ENCODE assay signal across 8 cellular contexts in the genomic region with DNA sequence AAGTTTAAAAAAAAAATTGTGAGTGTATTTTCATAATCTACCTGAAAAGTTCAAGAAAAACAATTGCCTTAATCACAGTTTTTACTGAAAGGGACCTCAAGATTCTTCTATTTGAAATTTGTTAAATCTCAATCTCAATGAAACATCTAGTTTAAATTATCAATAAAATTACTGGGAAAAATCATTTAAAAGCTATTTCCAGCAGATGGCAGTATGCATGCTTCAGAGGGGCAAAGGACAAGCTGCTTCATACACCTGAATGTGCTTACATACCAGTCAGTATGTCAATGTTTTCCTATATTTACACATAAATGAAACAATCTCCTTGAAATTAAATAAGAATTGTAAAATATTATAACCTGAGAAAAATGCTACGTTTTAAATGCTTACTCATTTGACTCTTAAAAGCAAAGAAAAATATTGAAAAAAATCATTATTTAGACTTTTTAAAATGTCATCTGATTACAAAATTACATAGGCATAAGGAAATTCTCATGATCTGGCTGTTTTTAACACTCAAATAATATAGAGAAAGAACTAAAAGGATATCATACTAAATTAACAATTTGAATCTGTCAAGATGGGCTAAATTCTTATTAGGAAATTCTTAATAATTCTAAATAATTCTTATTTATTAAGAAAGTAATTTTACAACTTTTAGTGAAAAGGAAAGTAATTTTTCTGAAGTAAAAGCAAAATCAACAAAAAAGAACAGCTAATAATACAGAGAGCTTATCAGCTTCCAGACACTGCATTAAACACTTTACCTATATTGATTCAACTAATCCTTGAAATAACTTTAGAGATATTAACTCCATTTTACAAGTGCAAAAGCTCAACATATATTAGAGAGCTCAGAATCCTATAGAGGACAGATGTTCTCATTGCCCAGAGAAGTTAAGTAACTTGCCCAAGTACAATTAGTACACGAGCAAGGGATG.
DNase-seq lines count a peak whose midpoint lies in the region; ATAC-seq, FAIRE-seq and TF ChIP-seq lines count a peak whose summit lies in the region.

No MANE protein-coding gene starts in this region.

- no peaks in the 10 kb centered on the region for H4K20me1 ChIP-seq in neural progenitor cell (ENCODE audit: low read depth)

- H2AFZ ChIP-seq in neural progenitor cell (replicated peaks), result no peak overlapping the region

- in situ Hi-C loops in GM13977 (cut with MboI; ENCODE audit: low pct_unique_long_range_greater_than_20kb, low sequenced_read_pairs, unreplicated experiment), result no loop called here

- no peak overlapping the region for H3K9ac ChIP-seq in neural progenitor cell

- H3K9me3 ChIP-seq in neural progenitor cell (ENCODE audit: low read depth), result no peaks in the 10 kb centered on the region

- H3K27ac Mint-ChIP-seq in neural progenitor cell, result no peak overlapping the region
- no peak overlapping the region for H3K27ac Mint-ChIP-seq in activated CD4-positive, alpha-beta memory T cell treated with anti-CD3 and anti-CD28 coated beads, Interleukin-2, amount 10 ng/mL, durations not matched to agents 7 days and 5 days

- CTCF ChIA-PET in activated CD4-positive, alpha-beta memory T cell treated with anti-CD3 and anti-CD28 coated beads, Interleukin-2, amount 10 ng/mL, durations not matched to agents 7 days and 5 days (lab: Charles Lee), result interaction anchor here (0.7 to 2.2 kb wide), 8 partner anchors 9 to 698 kb away, joined by 3 to 13 read pairs (median 4); no protein-coding TSS in a partner anchor

- H3K27me3 Mint-ChIP-seq in neural progenitor cell (ENCODE audit: insufficient read depth, low read depth), result no peaks in the 10 kb centered on the region
- peaks cover 3% of the 10 kb centered on the region for H3K27me3 Mint-ChIP-seq in activated CD4-positive, alpha-beta memory T cell treated with anti-CD3 and anti-CD28 coated beads, Interleukin-2, amount 10 ng/mL, durations not matched to agents 7 days and 5 days

- H3K79me2 ChIP-seq in neural progenitor cell (ENCODE audit: low read depth), result no peaks in the 10 kb centered on the region

- no peak overlapping the region for H3K4me3 Mint-ChIP-seq in neural progenitor cell
- no peak overlapping the region for H3K4me3 Mint-ChIP-seq in activated CD4-positive, alpha-beta memory T cell treated with anti-CD3 and anti-CD28 coated beads, Interleukin-2, amount 10 ng/mL, durations not matched to agents 7 days and 5 days

- no peaks in the 10 kb centered on the region for H3K4me1 ChIP-seq in neural progenitor cell

- POLR2A ChIA-PET in activated CD4-positive, alpha-beta memory T cell treated with anti-CD3 and anti-CD28 coated beads, Interleukin-2, amount 10 ng/mL, durations not matched to agents 7 days and 5 days (lab: Charles Lee), result no interaction called here

- no peaks in the 10 kb centered on the region for H3K36me3 Mint-ChIP-seq in neural progenitor cell
- H3K36me3 Mint-ChIP-seq in activated CD4-positive, alpha-beta memory T cell treated with anti-CD3 and anti-CD28 coated beads, Interleukin-2, amount 10 ng/mL, durations not matched to agents 7 days and 5 days (ENCODE audit: low read depth), result no peaks in the 10 kb centered on the region

- peak; percentile 9 for DNase-seq in GM13977 (ENCODE audit: low spot score)
- peak; percentile 29 for DNase-seq in NCI-H460 (ENCODE audit: extremely low read depth, low read depth)
- peak; percentile 45 for DNase-seq in dedifferentiated amniotic fluid mesenchymal stem cell (ENCODE audit: extremely low spot score)
- DNase-seq in neural progenitor cell (ENCODE audit: low spot score), result peak; percentile 54
- DNase-seq in activated CD4-positive, alpha-beta memory T cell treated with anti-CD3 and anti-CD28 coated beads, Interleukin-2, amount 10 ng/mL, durations not matched to agents 7 days and 5 days, result no peak
- DNase-seq in GM19240 (ENCODE audit: insufficient read length, low spot score), result no peak

- H3K36me3 ChIP-seq in neural progenitor cell, result no peaks in the 10 kb centered on the region

- peak; percentile 89 for FAIRE-seq in A204.1 (lab: Jason Lieb, UNC)

- H3K9me3 Mint-ChIP-seq in neural progenitor cell, result no peaks in the 10 kb centered on the region
- no peaks in the 10 kb centered on the region for H3K9me3 Mint-ChIP-seq in activated CD4-positive, alpha-beta memory T cell treated with anti-CD3 and anti-CD28 coated beads, Interleukin-2, amount 10 ng/mL, durations not matched to agents 7 days and 5 days

- no peak overlapping the region for H3K4me3 ChIP-seq in neural progenitor cell

- no peaks in the 10 kb centered on the region for H3K27me3 ChIP-seq in neural progenitor cell

- H3K4me2 ChIP-seq in neural progenitor cell, result no peak overlapping the region

- TF ChIP-seq CTCF in GM13977 (IDR thresholded peaks at IDR 0.05; ENCODE audit: extremely low read depth, insufficient read depth, missing control alignments) (peak; percentile 51), neural progenitor cell (IDR thresholded peaks at IDR 0.05) (peak; percentile 78)

- peaks cover 15% of the 10 kb centered on the region for H3K4me1 Mint-ChIP-seq in neural progenitor cell
- no peaks in the 10 kb centered on the region for H3K4me1 Mint-ChIP-seq in activated CD4-positive, alpha-beta memory T cell treated with anti-CD3 and anti-CD28 coated beads, Interleukin-2, amount 10 ng/mL, durations not matched to agents 7 days and 5 days

- no peak for ATAC-seq in GM21515 (IDR thresholded peaks at IDR 0.05; ENCODE audit: unreplicated experiment)

- H3K27ac ChIP-seq in neural progenitor cell, result no peak overlapping the region

- no peaks in the 10 kb centered on the region for H3F3A ChIP-seq in neural progenitor cell (ENCODE audit: low read depth)

Comparison
In these comparisons a context has a peak if more than half of its experiments do, and no peak if none do; other contexts are left out.
1. DNase-seq: peak in GM13977 (single experiment), NCI-H460 (single experiment), dedifferentiated amniotic fluid mesenchymal stem cell (single experiment) and neural progenitor cell (single experiment); none in activated CD4-positive, alpha-beta memory T cell treated with anti-CD3 and anti-CD28 coated beads, Interleukin-2, amount 10 ng/mL, durations not matched to agents 7 days and 5 days (single experiment) and GM19240 (single experiment).